22 cellular contexts compared by ENCODE assay signal in the genomic region with DNA sequence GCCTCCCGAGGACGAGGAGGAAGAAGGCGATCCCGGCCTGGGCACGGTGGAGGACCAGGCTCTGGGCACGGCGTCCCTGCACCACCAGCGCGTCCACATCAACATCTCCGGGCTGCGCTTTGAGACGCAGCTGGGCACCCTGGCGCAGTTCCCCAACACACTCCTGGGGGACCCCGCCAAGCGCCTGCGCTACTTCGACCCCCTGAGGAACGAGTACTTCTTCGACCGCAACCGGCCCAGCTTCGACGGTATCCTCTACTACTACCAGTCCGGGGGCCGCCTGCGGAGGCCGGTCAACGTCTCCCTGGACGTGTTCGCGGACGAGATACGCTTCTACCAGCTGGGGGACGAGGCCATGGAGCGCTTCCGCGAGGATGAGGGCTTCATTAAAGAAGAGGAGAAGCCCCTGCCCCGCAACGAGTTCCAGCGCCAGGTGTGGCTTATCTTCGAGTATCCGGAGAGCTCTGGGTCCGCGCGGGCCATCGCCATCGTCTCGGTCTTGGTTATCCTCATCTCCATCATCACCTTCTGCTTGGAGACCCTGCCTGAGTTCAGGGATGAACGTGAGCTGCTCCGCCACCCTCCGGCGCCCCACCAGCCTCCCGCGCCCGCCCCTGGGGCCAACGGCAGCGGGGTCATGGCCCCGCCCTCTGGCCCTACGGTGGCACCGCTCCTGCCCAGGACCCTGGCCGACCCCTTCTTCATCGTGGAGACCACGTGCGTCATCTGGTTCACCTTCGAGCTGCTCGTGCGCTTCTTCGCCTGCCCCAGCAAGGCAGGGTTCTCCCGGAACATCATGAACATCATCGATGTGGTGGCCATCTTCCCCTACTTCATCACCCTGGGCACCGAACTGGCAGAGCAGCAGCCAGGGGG. TPM values are rescaled to one million over a fixed set of nuclear protein-coding genes. Genes with fewer than 3 reads are reported as not detected.
A peak's percentile ranks its signal among the peaks of the same experiment; 100 is the strongest.
DNase-seq lines count a peak whose midpoint lies in the region; ATAC-seq and TF ChIP-seq lines count a peak whose summit lies in the region.
"Had no signal": no experiment of that assay in that cellular context is flagged by ENCODE, and none has a peak within 500 bp of the region (broad histone marks: within the 10 kb centered on the region; RNA-seq: fewer than 3 reads in every experiment).

No MANE protein-coding gene starts in this region.

- CTCF ChIA-PET in WTC11 (lab: Charles Lee): interaction anchor here (1.0 to 2.1 kb wide), 9 partner anchors 10 to 196 kb away, joined by 3 to 11 read pairs (median 4); no protein-coding TSS in a partner anchor

- TF ChIP-seq CTCF in WTC11 (IDR thresholded peaks at IDR 0.05) (no peak), esophagus squamous epithelium (IDR thresholded peaks at IDR 0.05) (no peak), upper lobe of right lung (IDR thresholded peaks at IDR 0.05) (no peak), natural killer cell (IDR thresholded peaks at IDR 0.05) (no peak)

- peaks cover 5% of the 10 kb centered on the region for H3K4me1 Mint-ChIP-seq in WTC11
- H3K4me1 Mint-ChIP-seq in naive B cell: peaks cover 32 to 77% (median 39%) of the 10 kb centered on the region in 3 donors
- H3K4me1 Mint-ChIP-seq in natural killer cell: no peaks in the 10 kb centered on the region
- H3K4me1 Mint-ChIP-seq: activated CD4-positive, alpha-beta T cell treated with anti-CD3 and anti-CD28 coated beads for 36 hours had no signal

- intact Hi-C loops in esophagus squamous epithelium (cut with DNase I): no loop called here
- intact Hi-C loops in upper lobe of right lung (cut with DNase I): no loop called here
- intact Hi-C loops in natural killer cell (cut with micrococcal nuclease): no loop called here

- H3K9me3 ChIP-seq in esophagus squamous epithelium (no peaks in the 10 kb centered on the region), upper lobe of right lung (peaks cover 3% of the 10 kb centered on the region)
- H3K9me3 ChIP-seq: pancreas had no signal

- no peaks in the 10 kb centered on the region for H3K36me3 ChIP-seq in esophagus squamous epithelium
- no peaks in the 10 kb centered on the region for H3K36me3 ChIP-seq in upper lobe of right lung
- H3K36me3 ChIP-seq: pancreas had no signal

- no peak for ATAC-seq in WTC11
- no peak for ATAC-seq in naive B cell (ENCODE audit: low read depth in 2 of 2)
- ATAC-seq in upper lobe of right lung: peak; percentile 9
- no peak for ATAC-seq in natural killer cell
- no peak for ATAC-seq in HG02885 (IDR thresholded peaks at IDR 0.05; ENCODE audit: poor library complexity, unreplicated experiment)
- ATAC-seq: activated CD4-positive, alpha-beta T cell treated with anti-CD3 and anti-CD28 coated beads for 36 hours; Panc1 had no signal

- WGBS in esophagus squamous epithelium, 2 donors: 77 to 78% methylated on average over 24 to 32 of the region's 71 CpGs

- no peak for TF ChIP-seq POLR2A in esophagus squamous epithelium (IDR thresholded peaks at IDR 0.05)

- H3K36me3 Mint-ChIP-seq in WTC11 (peaks cover 5% of the 10 kb centered on the region; the same call in 1 of the 2 replicates), naive B cell (peaks cover 0 to 17% of the 10 kb centered on the region in 2 donors), natural killer cell (no peaks in the 10 kb centered on the region)

- DNase-seq in WTC11 (ENCODE audit: low spot score) (no peak), esophagus squamous epithelium (lab: John Stamatoyannopoulos, UW) (no peak), naive B cell (no peak), upper lobe of right lung (no peak), natural killer cell (no peak), AG08396 (ENCODE audit: low spot score) (no peak)
- DNase-seq: activated CD4-positive, alpha-beta T cell treated with anti-CD3 and anti-CD28 coated beads for 36 hours; activated effector memory CD4-positive, alpha-beta T cell treated with anti-CD3 and anti-CD28 coated beads, Interleukin-2, amount 50 U/mL, for 16 hours; cerebellar nuclear complex; GF-D8; GM23248; KBM-7; stimulated activated CD4-positive, alpha-beta T cell treated with anti-CD3 and anti-CD28 coated beads, Interleukin-4, amount 100 ng/mL, for 4 hours; stimulated activated CD8-positive, alpha-beta memory T cell treated with anti-CD3 and anti-CD28 coated beads, Interleukin-4, amount 100 ng/mL, for 48 hours; T-helper 9 cell had no signal

- H3K27me3 ChIP-seq in esophagus squamous epithelium (peaks cover 0 to 96% (median 8%) of the 10 kb centered on the region in 4 donors), upper lobe of right lung (peaks cover 61% of the 10 kb centered on the region)

- H3K4me3 ChIP-seq in esophagus squamous epithelium (peak overlapping the region; percentile 8 to 46 (median 28)), upper lobe of right lung (no peak overlapping the region)
- H3K4me3 ChIP-seq: GM23248, SK-N-MC, skin epidermis had no signal

- POLR2A ChIA-PET in WTC11 (lab: Charles Lee): no interaction called here

- peak overlapping the region; percentile 39 to 76 (median 48) for H3K27ac ChIP-seq in esophagus squamous epithelium
- no peak overlapping the region for H3K27ac ChIP-seq in upper lobe of right lung
- H3K27ac ChIP-seq: GM23248, HL-60, pancreas, SK-N-MC, skin epidermis had no signal

- H3K4me1 ChIP-seq in esophagus squamous epithelium: peaks cover 0 to 9% (median 2%) of the 10 kb centered on the region in 3 donors
- H3K4me1 ChIP-seq in upper lobe of right lung: no peaks in the 10 kb centered on the region
- H3K4me1 ChIP-seq: pancreas had no signal

- H3K27ac Mint-ChIP-seq in WTC11 (no peak overlapping the region), naive B cell (peak overlapping the region in 5 of 6 donors; percentile 61 to 92 (median 69)), natural killer cell (no peak overlapping the region)
- H3K27ac Mint-ChIP-seq: activated CD4-positive, alpha-beta T cell treated with anti-CD3 and anti-CD28 coated beads for 36 hours had no signal

- H3K4me3 Mint-ChIP-seq in WTC11 (peak overlapping the region; percentile 53), naive B cell (peak overlapping the region in 7 of 8 donors; percentile 56 to 85 (median 72)), natural killer cell (no peak overlapping the region)
- H3K4me3 Mint-ChIP-seq: activated CD4-positive, alpha-beta T cell treated with anti-CD3 and anti-CD28 coated beads for 36 hours had no signal

- peaks cover 69% of the 10 kb centered on the region for H3K27me3 Mint-ChIP-seq in WTC11 (ENCODE audit: low read depth)
- H3K27me3 Mint-ChIP-seq in naive B cell: peaks cover 16 to 43% (median 40%) of the 10 kb centered on the region in 3 donors
- peaks cover 25 to 50% of the 10 kb centered on the region in 2 donors for H3K27me3 Mint-ChIP-seq in natural killer cell (ENCODE audit: low read depth in 2 of 2)

- H3K9me3 Mint-ChIP-seq in WTC11: 0 out of 2 replicates have a peak, but pooled peaks cover 5% of the 10 kb centered on the region
- peaks cover 4 to 9% (median 7%) of the 10 kb centered on the region in 7 donors for H3K9me3 Mint-ChIP-seq in naive B cell
- no peaks in the 10 kb centered on the region for H3K9me3 Mint-ChIP-seq in natural killer cell

TF ChIP-seq in WTC11, 78 proteins besides CTCF, POLR2A, EP300 and RAD21:
- TF ChIP-seq, protein P1, sequence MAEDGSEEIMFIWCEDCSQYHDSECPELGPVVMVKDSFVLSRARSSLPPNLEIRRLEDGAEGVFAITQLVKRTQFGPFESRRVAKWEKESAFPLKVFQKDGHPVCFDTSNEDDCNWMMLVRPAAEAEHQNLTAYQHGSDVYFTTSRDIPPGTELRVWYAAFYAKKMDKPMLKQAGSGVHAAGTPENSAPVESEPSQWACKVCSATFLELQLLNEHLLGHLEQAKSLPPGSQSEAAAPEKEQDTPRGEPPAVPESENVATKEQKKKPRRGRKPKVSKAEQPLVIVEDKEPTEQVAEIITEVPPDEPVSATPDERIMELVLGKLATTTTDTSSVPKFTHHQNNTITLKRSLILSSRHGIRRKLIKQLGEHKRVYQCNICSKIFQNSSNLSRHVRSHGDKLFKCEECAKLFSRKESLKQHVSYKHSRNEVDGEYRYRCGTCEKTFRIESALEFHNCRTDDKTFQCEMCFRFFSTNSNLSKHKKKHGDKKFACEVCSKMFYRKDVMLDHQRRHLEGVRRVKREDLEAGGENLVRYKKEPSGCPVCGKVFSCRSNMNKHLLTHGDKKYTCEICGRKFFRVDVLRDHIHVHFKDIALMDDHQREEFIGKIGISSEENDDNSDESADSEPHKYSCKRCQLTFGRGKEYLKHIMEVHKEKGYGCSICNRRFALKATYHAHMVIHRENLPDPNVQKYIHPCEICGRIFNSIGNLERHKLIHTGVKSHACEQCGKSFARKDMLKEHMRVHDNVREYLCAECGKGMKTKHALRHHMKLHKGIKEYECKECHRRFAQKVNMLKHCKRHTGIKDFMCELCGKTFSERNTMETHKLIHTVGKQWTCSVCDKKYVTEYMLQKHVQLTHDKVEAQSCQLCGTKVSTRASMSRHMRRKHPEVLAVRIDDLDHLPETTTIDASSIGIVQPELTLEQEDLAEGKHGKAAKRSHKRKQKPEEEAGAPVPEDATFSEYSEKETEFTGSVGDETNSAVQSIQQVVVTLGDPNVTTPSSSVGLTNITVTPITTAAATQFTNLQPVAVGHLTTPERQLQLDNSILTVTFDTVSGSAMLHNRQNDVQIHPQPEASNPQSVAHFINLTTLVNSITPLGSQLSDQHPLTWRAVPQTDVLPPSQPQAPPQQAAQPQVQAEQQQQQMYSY (CRISPR knock-in tag; IDR thresholded peaks at IDR 0.05): peak; percentile 42; the same call in 1 of the 2 replicates
- TF ChIP-seq TCF7 (CRISPR knock-in tag; IDR thresholded peaks at IDR 0.05; ENCODE audit: low read depth): no peak
TF ChIP-seq in WTC11: peak in this region for 1.

RNA-seq across cellular contexts. Expression of a gene that starts 1.0 kb away (rescaled TPM):
- total RNA-seq in WTC11 (2021): 0.14 to 0.23 TPM (median 0.22 TPM) in 3 replicates
- 1 to 10 TPM in 2 of 4 donors, under 1 TPM in 1, not detected in 1; 0.13 to 8.2 (median 1.8) TPM for total RNA-seq in esophagus squamous epithelium
- polyA plus RNA-seq in naive B cell (ENCODE audit: low read depth in 6 of 6): under 1 TPM in 3 of 6 donors, not detected in 3; 0.16 to 0.47 (median 0.22) TPM
- 1.8 TPM for total RNA-seq in upper lobe of right lung
- under 1 TPM in 1 of 3 donors, not detected in 2; 0.13 TPM for total RNA-seq in natural killer cell
- total RNA-seq: activated CD4-positive, alpha-beta T cell treated with anti-CD3 and anti-CD28 coated beads for 36 hours; endothelial cell of umbilical vein; GM23248 had no signal
- polyA plus RNA-seq: endothelial cell of umbilical vein, GM23248 had no signal

Comparison
In these comparisons a context has a peak if more than half of its experiments do, and no peak if none do; other contexts are left out.
1. H3K27ac Mint-ChIP-seq: peak in naive B cell (5 of 6); none in WTC11 (single experiment) and natural killer cell (0 of 2).